In genomic region chr17:4525691-4526397, GRCh38 we compare ENCODE assay signal across 34 cellular contexts. TPM values are rescaled to one million over a fixed set of nuclear protein-coding genes. Genes with fewer than 3 reads are reported as not detected.
"Had no signal": no experiment of that assay in that cellular context is flagged by ENCODE, and none has a peak within 500 bp of the region (broad histone marks: within the 10 kb centered on the region; RNA-seq: fewer than 3 reads in every experiment).

No MANE protein-coding gene starts in this region.

- H3K27ac Mint-ChIP-seq: activated CD4-positive, alpha-beta memory T cell treated with anti-CD3 and anti-CD28 coated beads, Interleukin-2, amount 10 ng/mL, durations not matched to agents 7 days and 5 days; activated CD8-positive, alpha-beta memory T cell treated with anti-CD3 and anti-CD28 coated beads, Interleukin-2, amount 10 ng/mL, durations not matched to agents 7 days and 5 days; activated naive CD8-positive, alpha-beta T cell treated with anti-CD3 and anti-CD28 coated beads, Interleukin-2, amount 10 ng/mL, durations not matched to agents 7 days and 5 days had no signal

- H3K27me3 ChIP-seq: ascending aorta, body of pancreas had no signal

- H3K36me3 ChIP-seq: ascending aorta, WERI-Rb-1 had no signal

- H3K4me3 Mint-ChIP-seq: activated CD4-positive, alpha-beta memory T cell treated with anti-CD3 and anti-CD28 coated beads, Interleukin-2, amount 10 ng/mL, durations not matched to agents 7 days and 5 days; activated CD8-positive, alpha-beta memory T cell treated with anti-CD3 and anti-CD28 coated beads, Interleukin-2, amount 10 ng/mL, durations not matched to agents 7 days and 5 days; activated naive CD4-positive, alpha-beta T cell treated with anti-CD3 and anti-CD28 coated beads, Interleukin-2, amount 50 U/mL, for 24 hours; activated naive CD8-positive, alpha-beta T cell treated with anti-CD3 and anti-CD28 coated beads, Interleukin-2, amount 10 ng/mL, durations not matched to agents 7 days and 5 days had no signal

- H3K4me3 ChIP-seq: ascending aorta, body of pancreas had no signal

- H3K9me3 ChIP-seq: ascending aorta, body of pancreas had no signal

- H3K9me3 Mint-ChIP-seq: activated CD4-positive, alpha-beta memory T cell treated with anti-CD3 and anti-CD28 coated beads, Interleukin-2, amount 10 ng/mL, durations not matched to agents 7 days and 5 days; activated naive CD4-positive, alpha-beta T cell treated with anti-CD3 and anti-CD28 coated beads, Interleukin-2, amount 50 U/mL, for 24 hours; activated naive CD8-positive, alpha-beta T cell treated with anti-CD3 and anti-CD28 coated beads, Interleukin-2, amount 10 ng/mL, durations not matched to agents 7 days and 5 days had no signal

- H3K36me3 Mint-ChIP-seq: activated CD8-positive, alpha-beta memory T cell treated with anti-CD3 and anti-CD28 coated beads, Interleukin-2, amount 10 ng/mL, durations not matched to agents 7 days and 5 days; activated naive CD4-positive, alpha-beta T cell treated with anti-CD3 and anti-CD28 coated beads, Interleukin-2, amount 50 U/mL, for 24 hours; activated naive CD8-positive, alpha-beta T cell treated with anti-CD3 and anti-CD28 coated beads, Interleukin-2, amount 10 ng/mL, durations not matched to agents 7 days and 5 days had no signal

- DNase-seq: activated CD4-positive, alpha-beta memory T cell treated with anti-CD3 and anti-CD28 coated beads, Interleukin-2, amount 10 ng/mL, durations not matched to agents 7 days and 5 days; activated CD4-positive, alpha-beta T cell treated with anti-CD3 and anti-CD28 coated beads for 1 hour; activated CD4-positive, alpha-beta T cell treated with anti-CD3 and anti-CD28 coated beads for 48 hours; activated CD4-positive, CD25-positive, alpha-beta regulatory T cell; activated CD8-positive, alpha-beta memory T cell treated with anti-CD3 and anti-CD28 coated beads for 24 hours; activated CD8-positive, alpha-beta memory T cell treated with anti-CD3 and anti-CD28 coated beads, Interleukin-2, amount 10 ng/mL, durations not matched to agents 7 days and 5 days; activated CD8-positive, alpha-beta memory T cell treated with anti-CD3 and anti-CD28 coated beads, Interleukin-2, amount 50 U/mL, for 48 hours; activated effector memory CD4-positive, alpha-beta T cell treated with Interleukin-2 at 50 U/mL for 16 hours; activated naive CD8-positive, alpha-beta T cell treated with anti-CD3 and anti-CD28 coated beads, Interleukin-2, amount 10 ng/mL, durations not matched to agents 7 days and 5 days; activated T-cell treated with anti-CD3 and anti-CD28 coated beads, Interleukin-2, amount 50 U/mL, for 48 hours; amygdala; body of pancreas; caudate nucleus; cerebellar nuclear complex; MM.1S; MV-4-11; NCI-H1092; NCI-H1436 treated with DMSO at 0.1 percent for 48 hours; NCI-H1694 treated with DMSO at 0.1 percent for 48 hours; NCI-H2029; NCI-H510A; NCI-H526; NCI-H748 treated with DMSO at 0.1 percent for 48 hours; OCI-M1; Right ventricle myocardium superior; SW 1271; T-helper 1 cell; T-helper 2 cell; T1000; WERI-Rb-1 had no signal

- H3K27ac ChIP-seq: ascending aorta, body of pancreas, WERI-Rb-1 had no signal

- H3K4me1 Mint-ChIP-seq: activated CD4-positive, alpha-beta memory T cell treated with anti-CD3 and anti-CD28 coated beads, Interleukin-2, amount 10 ng/mL, durations not matched to agents 7 days and 5 days; activated CD8-positive, alpha-beta memory T cell treated with anti-CD3 and anti-CD28 coated beads, Interleukin-2, amount 10 ng/mL, durations not matched to agents 7 days and 5 days; activated naive CD4-positive, alpha-beta T cell treated with anti-CD3 and anti-CD28 coated beads, Interleukin-2, amount 50 U/mL, for 24 hours; activated naive CD8-positive, alpha-beta T cell treated with anti-CD3 and anti-CD28 coated beads, Interleukin-2, amount 10 ng/mL, durations not matched to agents 7 days and 5 days had no signal

- ATAC-seq: activated CD8-positive, alpha-beta memory T cell treated with anti-CD3 and anti-CD28 coated beads, Interleukin-2, amount 10 ng/mL, durations not matched to agents 7 days and 5 days; body of pancreas had no signal

RNA-seq across cellular contexts. Expression of gene GGT6, which starts 34.5 kb away (rescaled TPM):
- total RNA-seq: activated CD4-positive, alpha-beta memory T cell treated with anti-CD3 and anti-CD28 coated beads, Interleukin-2, amount 10 ng/mL, durations not matched to agents 7 days and 5 days; activated CD8-positive, alpha-beta memory T cell treated with anti-CD3 and anti-CD28 coated beads, Interleukin-2, amount 10 ng/mL, durations not matched to agents 7 days and 5 days; activated naive CD8-positive, alpha-beta T cell treated with anti-CD3 and anti-CD28 coated beads, Interleukin-2, amount 10 ng/mL, durations not matched to agents 7 days and 5 days; ascending aorta; LHCN-M2; Right ventricle myocardium superior had no signal

RNA-seq across cellular contexts. Expression of gene SMTNL2, which starts 58.5 kb away (rescaled TPM):
- total RNA-seq: activated CD4-positive, alpha-beta memory T cell treated with anti-CD3 and anti-CD28 coated beads, Interleukin-2, amount 10 ng/mL, durations not matched to agents 7 days and 5 days; activated CD8-positive, alpha-beta memory T cell treated with anti-CD3 and anti-CD28 coated beads, Interleukin-2, amount 10 ng/mL, durations not matched to agents 7 days and 5 days; activated naive CD8-positive, alpha-beta T cell treated with anti-CD3 and anti-CD28 coated beads, Interleukin-2, amount 10 ng/mL, durations not matched to agents 7 days and 5 days; bronchial epithelial cell; LHCN-M2 had no signal
